Comparison of ENCODE assay signal across 19 cellular contexts in genomic region chr7:23486002-23486773, GRCh38. TPM values are rescaled to one million over a fixed set of nuclear protein-coding genes. Genes with fewer than 3 reads are reported as not detected.
"Had no signal": no experiment of that assay in that cellular context is flagged by ENCODE, and none has a peak within 500 bp of the region (broad histone marks: within the 10 kb centered on the region; RNA-seq: fewer than 3 reads in every experiment).

No MANE protein-coding gene starts in this region.

- H3K36me3 ChIP-seq: ascending aorta, breast epithelium had no signal

- H3K4me1 ChIP-seq: ascending aorta, breast epithelium had no signal

- ATAC-seq: activated CD4-positive, CD25-positive, alpha-beta regulatory T cell treated with anti-CD3 and anti-CD28 coated beads, Interleukin-2, amount 50 U/mL, for 24 hours; gastroesophageal sphincter; left cardiac atrium; natural killer cell had no signal

- H3K27me3 ChIP-seq: ascending aorta, breast epithelium had no signal

- H3K27ac Mint-ChIP-seq: activated naive CD4-positive, alpha-beta T cell treated with anti-CD3 and anti-CD28 coated beads, Interleukin-2, amount 50 U/mL, for 24 hours; natural killer cell had no signal

- H3K9me3 Mint-ChIP-seq: activated naive CD4-positive, alpha-beta T cell treated with anti-CD3 and anti-CD28 coated beads, Interleukin-2, amount 50 U/mL, for 24 hours; natural killer cell had no signal

- H3K36me3 Mint-ChIP-seq: activated naive CD4-positive, alpha-beta T cell treated with anti-CD3 and anti-CD28 coated beads, Interleukin-2, amount 50 U/mL, for 24 hours; natural killer cell had no signal

- H3K27ac ChIP-seq: ascending aorta, breast epithelium, gastroesophageal sphincter had no signal

- H3K4me3 Mint-ChIP-seq: activated naive CD4-positive, alpha-beta T cell treated with anti-CD3 and anti-CD28 coated beads, Interleukin-2, amount 50 U/mL, for 24 hours; natural killer cell had no signal

- H3K4me3 ChIP-seq: ascending aorta, breast epithelium, gastroesophageal sphincter had no signal

- DNase-seq: activated CD4-positive, alpha-beta T cell treated with anti-CD3 and anti-CD28 coated beads, Interleukin-2, amount 50 U/mL, for 1 hour; activated CD8-positive, alpha-beta memory T cell treated with anti-CD3 and anti-CD28 coated beads, Interleukin-2, amount 50 U/mL, for 4 hours; activated effector memory CD4-positive, alpha-beta T cell treated with anti-CD3 and anti-CD28 coated beads, Interleukin-2, amount 50 U/mL, for 16 hours; activated T-cell treated with anti-CD3 and anti-CD28 coated beads, Interleukin-2, amount 50 U/mL, for 48 hours; cerebellar nuclear complex; cortex of kidney; left cardiac atrium; mesenchymal stem cell; natural killer cell; nucleus accumbens; retina; stimulated activated CD8-positive, alpha-beta memory T cell treated with anti-CD3 and anti-CD28 coated beads, Interleukin-4, amount 100 ng/mL, for 48 hours; stimulated activated naive CD4-positive, alpha-beta T cell; T1000 had no signal

- H3K9me3 ChIP-seq: ascending aorta, breast epithelium, gastroesophageal sphincter had no signal

RNA-seq across cellular contexts. Expression of gene IGF2BP3, which starts 15.9 kb away (rescaled TPM):
- total RNA-seq: ascending aorta had no signal
